Comparison of ENCODE assay signal across 8 cellular contexts in genomic region chr2:190648289-190649034, GRCh38. TPM values are rescaled to one million over a fixed set of nuclear protein-coding genes. Genes with fewer than 3 reads are reported as not detected.
DNase-seq lines count a peak whose midpoint lies in the region; ATAC-seq and TF ChIP-seq lines count a peak whose summit lies in the region.

No MANE protein-coding gene starts in this region.

- H3K27me3 ChIP-seq in HUES48 (ENCODE audit: control insufficient read depth, insufficient read depth, low read length) = peaks cover 32% of the 10 kb centered on the region
- H3K27me3 ChIP-seq in OCI-LY1 (ENCODE audit: insufficient read depth, low read length) = no peaks in the 10 kb centered on the region
- no peaks in the 10 kb centered on the region for H3K27me3 ChIP-seq in esophagus (ENCODE audit: control insufficient read depth in 1 of 2, insufficient read depth in 2 of 2, low read length in 2 of 2)
- no peaks in the 10 kb centered on the region for H3K27me3 ChIP-seq in muscle layer of duodenum (ENCODE audit: low read depth, low read length)

- TF ChIP-seq CTCF in Calu3 (IDR thresholded peaks at IDR 0.05; ENCODE audit: unreplicated experiment) (no peak), OCI-LY1 (IDR thresholded peaks at IDR 0.05; ENCODE audit: low read length) (no peak)

- H3K9me3 ChIP-seq in HUES48 (ENCODE audit: control insufficient read depth, insufficient read depth, low read length) (no peaks in the 10 kb centered on the region), OCI-LY1 (ENCODE audit: low read length) (no peaks in the 10 kb centered on the region), esophagus (ENCODE audit: control insufficient read depth in 2 of 2, insufficient read depth in 1 of 2, low read depth in 1 of 2, low read length in 1 of 2) (no peaks in the 10 kb centered on the region), muscle layer of duodenum (ENCODE audit: control insufficient read depth in 1 of 2, low read length in 2 of 2) (no peaks in the 10 kb centered on the region)

- peak overlapping the region; percentile 83; the same call in 1 of the 2 replicates for H2AFZ ChIP-seq in OCI-LY1 (ENCODE audit: low read length)

- H3K36me3 ChIP-seq in HUES48 (ENCODE audit: control insufficient read depth, insufficient read depth, low read length) (no peaks in the 10 kb centered on the region), OCI-LY1 (ENCODE audit: insufficient read depth, low read length) (no peaks in the 10 kb centered on the region), esophagus (ENCODE audit: control insufficient read depth in 2 of 2, insufficient read depth in 2 of 2, low read length in 1 of 2) (no peaks in the 10 kb centered on the region), muscle layer of duodenum (ENCODE audit: control insufficient read depth in 1 of 2, insufficient read depth in 2 of 2, low read length in 2 of 2) (peaks cover 0 to 4% of the 10 kb centered on the region in 2 donors)

- peak overlapping the region; percentile 90 for H3K4me2 ChIP-seq in OCI-LY1 (ENCODE audit: low read length)

- 1% methylated on average over 67 to 71 of the region's 78 CpGs for WGBS in esophagus, 2 donors

- CTCF ChIA-PET in Calu3 (lab: Charles Lee) = interaction anchor here (0.6 to 0.7 kb wide), 4 partner anchors 147 to 1604 kb away, joined by 3 to 10 read pairs (median 4); no protein-coding TSS in a partner anchor

- intact Hi-C loops in Calu3 (cut with micrococcal nuclease; ENCODE audit: unreplicated experiment) = loop anchor here (10.0 kb wide), 1 partner anchor 114 kb away; the partner anchor contains the start of gene NEMP2

- peak; percentile 74 for ATAC-seq in GM21381 (IDR thresholded peaks at IDR 0.05; ENCODE audit: unreplicated experiment)

- peak overlapping the region; percentile 80 for H3K4me3 ChIP-seq in HUES48 (ENCODE audit: low read depth, low read length)
- H3K4me3 ChIP-seq in OCI-LY1 (ENCODE audit: low read depth, low read length, poor library complexity, severe bottlenecking) = peak overlapping the region; percentile 83
- H3K4me3 ChIP-seq in esophagus (ENCODE audit: low read depth in 1 of 2, low read length in 2 of 2) = peak overlapping the region; percentile 63 to 84
- peak overlapping the region; percentile 58 to 82 for H3K4me3 ChIP-seq in muscle layer of duodenum (ENCODE audit: low read depth in 1 of 2, low read length in 2 of 2)

- H3K27ac ChIP-seq in HUES48 (ENCODE audit: low read depth, low read length) (peak overlapping the region; percentile 45), OCI-LY1 (ENCODE audit: low read depth, low read length, poor library complexity, severe bottlenecking) (no peak overlapping the region), esophagus (ENCODE audit: low read depth in 2 of 2, low read length in 1 of 2) (peak overlapping the region; percentile 97 to 98), muscle layer of duodenum (ENCODE audit: low read length) (peak overlapping the region; percentile 31)

- peak; percentile 84 for DNase-seq in Calu3
- DNase-seq in activated T-cell treated with anti-CD3 and anti-CD28 coated beads, Interleukin-2, amount 50 U/mL, for 1 hour = peak; percentile 92
- peak; percentile 80 for DNase-seq in stimulated activated CD8-positive, alpha-beta memory T cell treated with anti-CD3 and anti-CD28 coated beads, Interleukin-7, amount 100 ng/mL, for 1 hour (ENCODE audit: low read depth in 2 of 2)

- H3K4me1 ChIP-seq in HUES48 (ENCODE audit: control insufficient read depth, insufficient read depth, low read length) (peaks cover 22% of the 10 kb centered on the region; the same call in 1 of the 2 replicates), OCI-LY1 (ENCODE audit: insufficient read depth, low read length, severe bottlenecking) (peaks cover 23% of the 10 kb centered on the region), esophagus (ENCODE audit: control insufficient read depth in 2 of 2, insufficient read depth in 2 of 2, low read length in 1 of 2) (no peaks in the 10 kb centered on the region), muscle layer of duodenum (ENCODE audit: control insufficient read depth in 1 of 2, insufficient read depth in 2 of 2, low read length in 2 of 2) (peaks cover 9 to 16% of the 10 kb centered on the region in 2 donors)

- no peaks in the 10 kb centered on the region for H3K9me2 ChIP-seq in OCI-LY1 (ENCODE audit: low read depth, low read length)

- no peaks in the 10 kb centered on the region for H3F3A ChIP-seq in OCI-LY1 (ENCODE audit: insufficient read depth, low read length)

- BruUV-seq in Calu3 (replicated peaks; lab: Mats Ljungman, UMichigan) = TSS peak; percentile 54

- H3K9me3 Mint-ChIP-seq in Calu3 (ENCODE audit: low read depth, unreplicated experiment) = no peaks in the 10 kb centered on the region

- H3K36me3 Mint-ChIP-seq in Calu3 (ENCODE audit: insufficient read depth, unreplicated experiment) = peaks cover 28% of the 10 kb centered on the region

- peak overlapping the region; percentile 78 for H3K27ac Mint-ChIP-seq in Calu3 (ENCODE audit: unreplicated experiment)

- peaks cover 14% of the 10 kb centered on the region; the same call in 1 of the 2 replicates for H3K79me2 ChIP-seq in OCI-LY1 (ENCODE audit: insufficient read depth, low read length)

- no peaks in the 10 kb centered on the region for H3K4me1 Mint-ChIP-seq in Calu3 (ENCODE audit: low read depth, unreplicated experiment)

- no peaks in the 10 kb centered on the region for H4K20me1 ChIP-seq in OCI-LY1 (ENCODE audit: insufficient read depth, low read length)

- H3K9ac ChIP-seq in HUES48 (ENCODE audit: low read depth, low read length) (no peak overlapping the region), OCI-LY1 (ENCODE audit: low read length) (peak overlapping the region; percentile 68)

- peak overlapping the region; percentile 88 for H3K4me3 Mint-ChIP-seq in Calu3 (ENCODE audit: low read depth, unreplicated experiment)

- H3K27me3 Mint-ChIP-seq in Calu3 (ENCODE audit: unreplicated experiment) = no peaks in the 10 kb centered on the region

RNA-seq across cellular contexts. Expression of gene NAB1, which starts 0.4 kb away (rescaled TPM):
- total RNA-seq in Calu3 (2022) = 39.7 and 52.1 TPM in 2 replicates
- polyA plus RNA-seq in esophagus = 10 to 100 TPM; 16.8 to 25.4 TPM
